8 cellular contexts compared by ENCODE assay signal in the genomic region with DNA sequence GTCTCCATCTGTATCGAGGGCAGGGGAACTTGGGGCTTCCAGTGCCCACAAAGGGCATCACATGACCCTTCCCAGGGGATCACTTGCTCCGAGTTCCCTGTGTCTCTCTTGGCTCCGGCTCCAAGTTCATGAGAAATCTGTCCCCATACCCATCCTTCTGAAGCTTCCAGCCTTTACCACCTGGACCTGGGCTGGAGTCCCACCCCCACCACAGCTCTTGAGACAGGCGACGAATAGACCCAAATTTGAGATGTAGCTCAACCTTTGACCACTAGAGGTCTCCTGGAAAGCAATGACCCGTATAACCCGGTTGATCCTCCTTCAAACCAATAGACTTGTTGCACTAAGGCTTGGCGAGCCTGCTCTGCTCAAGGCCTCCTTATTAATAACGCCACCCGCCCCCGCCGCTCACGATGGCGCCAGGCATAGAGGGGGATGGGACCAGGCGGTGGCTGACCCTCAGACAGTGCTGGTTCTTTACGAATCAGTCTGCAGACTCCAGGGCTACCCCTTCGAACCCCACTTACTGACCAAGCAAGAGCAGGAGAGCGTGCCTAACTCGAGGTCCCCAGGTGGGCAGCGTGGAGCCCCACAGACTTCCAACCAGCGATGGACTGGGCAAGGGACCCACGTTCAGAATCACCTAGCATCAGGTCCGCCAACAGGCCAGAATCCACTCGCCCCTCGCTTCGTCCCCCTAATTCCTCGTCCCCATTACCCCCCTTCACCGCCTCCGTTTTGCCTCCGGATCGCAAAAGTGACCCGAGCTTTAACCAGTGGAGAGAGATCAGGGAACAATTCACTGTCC. TPM values are rescaled to one million over a fixed set of nuclear protein-coding genes. Genes with fewer than 3 reads are reported as not detected.
A peak's percentile ranks its signal among the peaks of the same experiment; 100 is the strongest.
DNase-seq lines count a peak whose midpoint lies in the region; ATAC-seq lines count a peak whose summit lies in the region.

No MANE protein-coding gene starts in this region.

- no peak overlapping the region for H3K27ac ChIP-seq in HUES6 (ENCODE audit: low read depth, low read length)
- H3K27ac ChIP-seq in skeletal muscle tissue (ENCODE audit: low read depth, low read length), result peak overlapping the region; percentile 71

- peak; percentile 61 for ATAC-seq in GM21528 (IDR thresholded peaks at IDR 0.05; ENCODE audit: low FRiP score, unreplicated experiment)

- in situ Hi-C loops in T47D (cut with HindIII; ENCODE audit: low pct_unique_long_range_greater_than_20kb, low sequenced_read_pairs), result no loop called here

- no peaks in the 10 kb centered on the region for H3K9me3 ChIP-seq in HUES6 (ENCODE audit: control insufficient read depth, insufficient read depth, low read depth, low read length)
- no peaks in the 10 kb centered on the region for H3K9me3 ChIP-seq in skeletal muscle tissue (ENCODE audit: control insufficient read depth in 3 of 3, low read length in 3 of 3)

- H3K36me3 ChIP-seq in HUES6 (ENCODE audit: control insufficient read depth, insufficient read depth, low read length), result no peaks in the 10 kb centered on the region
- no peaks in the 10 kb centered on the region for H3K36me3 ChIP-seq in skeletal muscle tissue (ENCODE audit: control insufficient read depth in 3 of 3, insufficient read depth in 3 of 3, low read length in 3 of 3)

- H3K4me3 ChIP-seq in HUES6 (ENCODE audit: low read depth, low read length) (peak overlapping the region; percentile 64), skeletal muscle tissue (ENCODE audit: low read length in 3 of 3) (peak overlapping the region; percentile 63 to 79 (median 75))

- peaks cover 40% of the 10 kb centered on the region for H3K27me3 ChIP-seq in HUES6 (ENCODE audit: control insufficient read depth, insufficient read depth, low read length)
- H3K27me3 ChIP-seq in skeletal muscle tissue (ENCODE audit: control insufficient read depth in 3 of 3, insufficient read depth in 3 of 3, low read length in 3 of 3), result no peaks in the 10 kb centered on the region

- H3K9ac ChIP-seq in HUES6 (ENCODE audit: low read length) (no peak overlapping the region), skeletal muscle tissue (ENCODE audit: low read depth in 1 of 3, low read length in 3 of 3) (peak overlapping the region; percentile 70 to 76 (median 76))

- DNase-seq in GDM1 (lab: John Stamatoyannopoulos, UW) (peak; percentile 64), T-helper 1 cell (peak; percentile 10 to 90 (median 33)), T47D (ENCODE audit: low read depth in 1 of 2, low spot score in 1 of 2) (peak; percentile 49 to 89), iPS-NIHi7 (ENCODE audit: extremely low spot score) (peak; percentile 90), middle frontal gyrus (ENCODE audit: extremely low spot score, low spot score) (no peak)

- H3K4me1 ChIP-seq in HUES6 (ENCODE audit: control insufficient read depth, insufficient read depth, low read length) (peaks cover 28% of the 10 kb centered on the region), skeletal muscle tissue (ENCODE audit: control insufficient read depth in 3 of 3, insufficient read depth in 3 of 3, low read length in 3 of 3) (peaks cover 13 to 22% (median 20%) of the 10 kb centered on the region in 3 donors)

RNA-seq across cellular contexts. Expression of a gene that starts 4.4 kb away (rescaled TPM):
- total RNA-seq in skeletal muscle tissue, result 27.7 TPM
